11 cellular contexts compared by ENCODE assay signal in the genomic region with DNA sequence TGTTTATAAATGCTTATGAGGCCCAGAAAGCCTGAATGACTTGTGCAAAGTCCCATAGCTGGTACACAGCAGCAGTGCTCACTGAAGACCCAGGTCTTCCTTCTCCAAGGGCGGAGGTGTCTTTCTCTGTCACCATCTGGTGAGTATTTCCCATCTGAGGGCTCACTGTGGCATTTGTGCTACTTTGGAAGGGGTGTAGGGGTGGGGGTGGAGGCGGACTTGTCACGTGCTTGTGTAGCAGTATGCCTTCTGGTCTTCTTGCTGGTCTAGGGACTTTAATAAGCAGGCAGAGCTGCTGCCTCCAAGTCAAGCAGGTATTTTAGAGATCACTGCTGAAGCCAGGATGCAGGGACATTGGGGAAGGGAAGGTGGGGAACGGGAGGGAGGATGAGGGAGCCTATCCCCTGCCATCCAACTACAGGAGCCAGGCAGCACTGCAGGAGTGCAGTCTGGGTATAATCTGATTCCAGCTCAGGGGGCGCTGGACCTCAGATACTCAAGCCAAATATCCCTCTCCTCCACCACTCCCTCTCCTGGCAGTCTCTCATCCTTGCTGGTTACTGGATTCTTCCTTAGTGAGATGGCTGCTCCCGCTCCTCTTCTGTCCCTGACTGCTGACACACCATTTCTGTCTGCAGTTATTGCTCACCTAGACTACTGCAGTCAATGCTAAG. TPM values are rescaled to one million over a fixed set of nuclear protein-coding genes. Genes with fewer than 3 reads are reported as not detected.
DNase-seq lines count a peak whose midpoint lies in the region; ATAC-seq and TF ChIP-seq lines count a peak whose summit lies in the region.
"Had no signal": no experiment of that assay in that cellular context is flagged by ENCODE, and none has a peak within 500 bp of the region (broad histone marks: within the 10 kb centered on the region; RNA-seq: fewer than 3 reads in every experiment).

No MANE protein-coding gene starts in this region.

- no peaks in the 10 kb centered on the region for H3K36me3 Mint-ChIP-seq in activated CD4-positive, alpha-beta T cell treated with anti-CD3 and anti-CD28 coated beads, Interleukin-2, amount 10 ng/mL, durations not matched to agents 7 days and 5 days (ENCODE audit: low read depth)

- no peak overlapping the region for H3K27ac ChIP-seq in brain microvascular endothelial cell

- ATAC-seq in GM19351 (IDR thresholded peaks at IDR 0.05; ENCODE audit: unreplicated experiment), result no peak

- H3K4me3 ChIP-seq in brain microvascular endothelial cell (ENCODE audit: low read depth, low read length), result no peak overlapping the region
- H3K4me3 ChIP-seq: dorsolateral prefrontal cortex had no signal

- CTCF ChIA-PET in activated CD4-positive, alpha-beta T cell treated with anti-CD3 and anti-CD28 coated beads, Interleukin-2, amount 10 ng/mL, durations not matched to agents 7 days and 5 days (lab: Charles Lee), result interaction anchor here (1.1 kb wide), 1 partner anchor 16 kb away, joined by 3 read pairs; no protein-coding TSS in a partner anchor

- H3K9me3 Mint-ChIP-seq in activated CD4-positive, alpha-beta T cell treated with anti-CD3 and anti-CD28 coated beads, Interleukin-2, amount 10 ng/mL, durations not matched to agents 7 days and 5 days, result no peaks in the 10 kb centered on the region

- TF ChIP-seq CTCF in brain microvascular endothelial cell (IDR thresholded peaks at IDR 0.05; ENCODE audit: low read depth, low read length, missing control alignments), result peak; percentile 47

- H3K27ac Mint-ChIP-seq in activated CD4-positive, alpha-beta T cell treated with anti-CD3 and anti-CD28 coated beads, Interleukin-2, amount 10 ng/mL, durations not matched to agents 7 days and 5 days, result no peak overlapping the region

- peaks cover 2% of the 10 kb centered on the region for H3K4me1 Mint-ChIP-seq in activated CD4-positive, alpha-beta T cell treated with anti-CD3 and anti-CD28 coated beads, Interleukin-2, amount 10 ng/mL, durations not matched to agents 7 days and 5 days

- POLR2A ChIA-PET in activated CD4-positive, alpha-beta T cell treated with anti-CD3 and anti-CD28 coated beads, Interleukin-2, amount 10 ng/mL, durations not matched to agents 7 days and 5 days (lab: Charles Lee), result no interaction called here

- in situ Hi-C loops in G401 (cut with HindIII; ENCODE audit: low sequenced_read_pairs), result no loop called here
- in situ Hi-C loops in brain microvascular endothelial cell (cut with HindIII; ENCODE audit: low pct_ligation_motif_present, low sequenced_read_pairs), result no loop called here

- H3K36me3 ChIP-seq in brain microvascular endothelial cell (replicated peaks), result no peaks in the 10 kb centered on the region

- H3K27me3 Mint-ChIP-seq in activated CD4-positive, alpha-beta T cell treated with anti-CD3 and anti-CD28 coated beads, Interleukin-2, amount 10 ng/mL, durations not matched to agents 7 days and 5 days, result peaks cover 62% of the 10 kb centered on the region

- peaks cover 46% of the 10 kb centered on the region for H3K27me3 ChIP-seq in brain microvascular endothelial cell (replicated peaks)

- H3K4me3 Mint-ChIP-seq in activated CD4-positive, alpha-beta T cell treated with anti-CD3 and anti-CD28 coated beads, Interleukin-2, amount 10 ng/mL, durations not matched to agents 7 days and 5 days, result no peak overlapping the region

- DNase-seq in G401 (ENCODE audit: low spot score), result peak; percentile 90
- DNase-seq in NCI-H2171 treated with DMSO at 0.1 percent for 48 hours (lab: John Stamatoyannopoulos, UW), result peak; percentile 63
- DNase-seq in brain microvascular endothelial cell, result peak; percentile 7
- DNase-seq in myocyte (ENCODE audit: low read depth), result peak; percentile 43
- no peak for DNase-seq in activated CD4-positive, alpha-beta T cell treated with anti-CD3 and anti-CD28 coated beads, Interleukin-2, amount 10 ng/mL, durations not matched to agents 7 days and 5 days
- no peak for DNase-seq in NCI-H774 (lab: John Stamatoyannopoulos, UW)
- no peak for DNase-seq in medulla oblongata (ENCODE audit: extremely low spot score)
- DNase-seq: midbrain, NCI-H2107 had no signal

RNA-seq across cellular contexts. Expression of gene ABCC8, which starts 3.4 kb away (rescaled TPM):
- total RNA-seq in G401 (2014; rRNA removed; shearing (Covaris generic)), result 0.47 and 1.1 TPM in 2 replicates
- not detected in 2 replicates for total RNA-seq in myocyte
- polyA plus RNA-seq in myocyte (2012), result not detected
- not detected for total RNA-seq in activated CD4-positive, alpha-beta T cell treated with anti-CD3 and anti-CD28 coated beads, Interleukin-2, amount 10 ng/mL, durations not matched to agents 7 days and 5 days

Comparison
In these comparisons a context has a peak if more than half of its experiments do, and no peak if none do; other contexts are left out.
1. DNase-seq: peak in G401 (single experiment), NCI-H2171 treated with DMSO at 0.1 percent for 48 hours (single experiment), brain microvascular endothelial cell (single experiment) and myocyte (single experiment); none in activated CD4-positive, alpha-beta T cell treated with anti-CD3 and anti-CD28 coated beads, Interleukin-2, amount 10 ng/mL, durations not matched to agents 7 days and 5 days (single experiment), NCI-H774 (single experiment) and medulla oblongata (single experiment).